Comparison of ENCODE assay signal across 9 cellular contexts in the genomic region with DNA sequence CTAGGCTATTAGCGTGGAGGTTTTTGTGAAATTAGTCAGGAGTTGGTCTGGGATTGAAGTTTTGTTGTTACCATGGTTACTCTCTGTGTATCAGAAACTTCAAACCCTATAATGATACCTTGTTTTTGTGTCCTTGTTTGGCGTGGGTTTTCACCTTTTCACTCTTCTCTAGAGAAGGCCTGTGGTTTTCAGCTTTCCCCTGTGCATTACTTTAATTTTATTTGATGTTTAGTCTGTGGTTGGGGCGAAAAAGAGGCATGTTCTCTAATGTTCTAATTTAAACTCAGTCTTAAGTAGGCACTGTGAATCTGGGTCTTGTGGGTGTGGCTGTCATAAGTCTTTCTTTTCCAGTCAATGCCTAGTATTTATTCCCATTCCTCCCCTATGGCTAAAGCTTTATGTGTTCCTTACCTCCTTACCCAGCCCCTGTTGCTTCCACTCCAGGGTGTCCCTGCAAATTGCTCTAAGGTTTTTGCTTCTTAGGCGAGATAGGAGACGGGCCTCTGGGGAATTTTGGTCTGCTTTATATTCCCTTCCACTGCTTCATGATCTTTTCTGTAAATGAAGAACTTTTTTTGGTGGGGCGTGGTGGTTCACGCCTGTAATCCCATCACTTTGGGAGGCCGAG.
DNase-seq lines count a peak whose midpoint lies in the region; ATAC-seq, FAIRE-seq and TF ChIP-seq lines count a peak whose summit lies in the region.
"Had no signal": no experiment of that assay in that cellular context is flagged by ENCODE, and none has a peak within 500 bp of the region (broad histone marks: within the 10 kb centered on the region; RNA-seq: fewer than 3 reads in every experiment).

No MANE protein-coding gene starts in this region.

- peak; percentile 65 to 78 for ATAC-seq in CD4-positive, CD25-positive, alpha-beta regulatory T cell (ENCODE audit: low read depth in 2 of 2)
- ATAC-seq in GM19351 (IDR thresholded peaks at IDR 0.05; ENCODE audit: unreplicated experiment), result peak; percentile 89
- peak; percentile 86 for ATAC-seq in HG03175 (IDR thresholded peaks at IDR 0.05; ENCODE audit: unreplicated experiment)

- peaks cover 17 to 79% (median 31%) of the 10 kb centered on the region in 4 donors for H3K4me1 Mint-ChIP-seq in CD4-positive, CD25-positive, alpha-beta regulatory T cell
- peaks cover 4% of the 10 kb centered on the region for H3K4me1 Mint-ChIP-seq in astrocyte (ENCODE audit: low read depth, unreplicated experiment)

- peak; percentile 3 to 68 (median 50) for DNase-seq in CD4-positive, CD25-positive, alpha-beta regulatory T cell
- peak; percentile 7 for DNase-seq in astrocyte (ENCODE audit: low read depth)
- no peak for DNase-seq in EL
- DNase-seq in HEK293T (ENCODE audit: extremely low spot score), result no peak
- DNase-seq in SKM-1 treated with dmso at 0.1 percent for 144 hours (lab: John Stamatoyannopoulos, UW; ENCODE audit: unreplicated experiment), result no peak
- no peak for DNase-seq in colonic mucosa
- DNase-seq: NCI-H1694 had no signal

- H3K4me2 ChIP-seq in astrocyte (ENCODE audit: low read length), result no peak overlapping the region

- H3K79me2 ChIP-seq in astrocyte (ENCODE audit: insufficient read depth, low read length), result peaks cover 78% of the 10 kb centered on the region

- peaks cover 12% of the 10 kb centered on the region for H3K4me1 ChIP-seq in CD4-positive, CD25-positive, alpha-beta regulatory T cell (ENCODE audit: control insufficient read depth, insufficient read depth, low read length, poor library complexity, severe bottlenecking)
- H3K4me1 ChIP-seq in astrocyte (ENCODE audit: insufficient read depth, low read length) (no peaks in the 10 kb centered on the region), colonic mucosa (no peaks in the 10 kb centered on the region)

- POLR2A ChIA-PET in HEK293T (lab: Yijun Ruan, JAX), result no interaction called here

- no peaks in the 10 kb centered on the region for H3K9me3 Mint-ChIP-seq in CD4-positive, CD25-positive, alpha-beta regulatory T cell
- no peaks in the 10 kb centered on the region for H3K9me3 Mint-ChIP-seq in astrocyte (ENCODE audit: unreplicated experiment)

- peaks cover 4% of the 10 kb centered on the region for H4K20me1 ChIP-seq in astrocyte (ENCODE audit: insufficient read depth, low read length)

- no peak overlapping the region for H3K9ac ChIP-seq in astrocyte (ENCODE audit: low read length)
- no peak overlapping the region for H3K9ac ChIP-seq in colonic mucosa (ENCODE audit: low read depth in 2 of 2, low read length in 2 of 2)

- peaks cover 14% of the 10 kb centered on the region for H3K36me3 Mint-ChIP-seq in CD4-positive, CD25-positive, alpha-beta regulatory T cell
- H3K36me3 Mint-ChIP-seq in astrocyte (ENCODE audit: low read depth, unreplicated experiment), result no peaks in the 10 kb centered on the region

- TF ChIP-seq CTCF in astrocyte (IDR thresholded peaks at IDR 0.05; ENCODE audit: insufficient read depth, low read depth, low read length), result no peak
- TF ChIP-seq CTCF in colonic mucosa (IDR thresholded peaks at IDR 0.05), result no peak

- peak overlapping the region; percentile 4 to 70 (median 54) for H3K4me3 Mint-ChIP-seq in CD4-positive, CD25-positive, alpha-beta regulatory T cell
- H3K4me3 Mint-ChIP-seq in astrocyte (ENCODE audit: unreplicated experiment), result no peak overlapping the region

- H2AFZ ChIP-seq in astrocyte (ENCODE audit: low read depth, low read length), result no peak overlapping the region

- no peaks in the 10 kb centered on the region for H3K27me3 ChIP-seq in CD4-positive, CD25-positive, alpha-beta regulatory T cell (ENCODE audit: control insufficient read depth, insufficient read depth, low read length)
- no peaks in the 10 kb centered on the region for H3K27me3 ChIP-seq in astrocyte (ENCODE audit: insufficient read depth, low read length)
- no peaks in the 10 kb centered on the region for H3K27me3 ChIP-seq in colonic mucosa

- H3K27me3 Mint-ChIP-seq in CD4-positive, CD25-positive, alpha-beta regulatory T cell, result no peaks in the 10 kb centered on the region
- H3K27me3 Mint-ChIP-seq in astrocyte (ENCODE audit: low read depth, unreplicated experiment), result no peaks in the 10 kb centered on the region

- FAIRE-seq in astrocyte (lab: Jason Lieb, UNC), result no peak

- H3K36me3 ChIP-seq in CD4-positive, CD25-positive, alpha-beta regulatory T cell (ENCODE audit: control insufficient read depth, insufficient read depth, low read length), result no peaks in the 10 kb centered on the region
- H3K36me3 ChIP-seq in astrocyte (ENCODE audit: insufficient read depth, low read length) (no peaks in the 10 kb centered on the region), colonic mucosa (no peaks in the 10 kb centered on the region)

- H3K27ac ChIP-seq in CD4-positive, CD25-positive, alpha-beta regulatory T cell (ENCODE audit: insufficient read depth, low read length, poor library complexity, severe bottlenecking), result peak overlapping the region; percentile 67
- H3K27ac ChIP-seq in astrocyte (ENCODE audit: low read depth, low read length) (no peak overlapping the region), colonic mucosa (no peak overlapping the region)

- H3K9me3 ChIP-seq in CD4-positive, CD25-positive, alpha-beta regulatory T cell (ENCODE audit: control insufficient read depth in 2 of 2, low read length in 2 of 2), result no peaks in the 10 kb centered on the region
- H3K9me3 ChIP-seq in astrocyte (ENCODE audit: insufficient read depth, low read depth, low read length) (no peaks in the 10 kb centered on the region), colonic mucosa (no peaks in the 10 kb centered on the region)

- intact Hi-C loops in colonic mucosa (cut with DNase I), result no loop called here

- H3K4me3 ChIP-seq in CD4-positive, CD25-positive, alpha-beta regulatory T cell (ENCODE audit: low read depth, low read length), result peak overlapping the region; percentile 37
- H3K4me3 ChIP-seq in astrocyte (ENCODE audit: insufficient read depth, low read depth, low read length), result no peak overlapping the region
- H3K4me3 ChIP-seq in colonic mucosa, result no peak overlapping the region

- CTCF ChIA-PET in HEK293T (lab: Yijun Ruan, JAX), result no interaction called here

- H3K27ac Mint-ChIP-seq in CD4-positive, CD25-positive, alpha-beta regulatory T cell, result peak overlapping the region; percentile 88 to 94 (median 90)
- H3K27ac Mint-ChIP-seq in astrocyte (ENCODE audit: unreplicated experiment), result peak overlapping the region; percentile 34

TF ChIP-seq in HEK293T, 16 proteins besides CTCF, POLR2A, EP300 and RAD21:
- TF ChIP-seq CTBP1 (IDR thresholded peaks at IDR 0.05; ENCODE audit: borderline replicate concordance), result no peak

Comparison
In these comparisons a context has a peak if more than half of its experiments do, and no peak if none do; other contexts are left out.
1. DNase-seq: peak in CD4-positive, CD25-positive, alpha-beta regulatory T cell (3 of 3) and astrocyte (single experiment); none in EL (single experiment), HEK293T (single experiment), SKM-1 treated with dmso at 0.1 percent for 144 hours (single experiment) and colonic mucosa (single experiment).
2. Peak in every context shown above with its lines, with median percentiles within 50 percentile points of each other: ATAC-seq.